19 cellular contexts compared by ENCODE assay signal in genomic region chr10:115335366-115335765, GRCh38.
DNase-seq lines count a peak whose midpoint lies in the region; TF ChIP-seq lines count a peak whose summit lies in the region.
"Had no signal": no experiment of that assay in that cellular context is flagged by ENCODE, and none has a peak within 500 bp of the region (broad histone marks: within the 10 kb centered on the region; RNA-seq: fewer than 3 reads in every experiment).

No MANE protein-coding gene starts in this region.

- no peaks in the 10 kb centered on the region for H3K79me2 ChIP-seq in mammary epithelial cell (ENCODE audit: insufficient read depth, low read length)

- 25% methylated on average over 1 of the region's 1 CpG for WGBS in mammary epithelial cell (ENCODE audit: low coverage, missing lambda C conversion rate)

- no peak overlapping the region for H3K4me3 Mint-ChIP-seq in activated T-helper 2 cell treated with anti-CD3 and anti-CD28 coated beads, Interferon-gamma antibody, Interleukin-2, Interleukin-4, amounts not matched to agents 10 μg/mL and 5 μg/mL and 100 μg/mL, durations not matched to agents 14 hours and 24 hours and 36 hours (ENCODE audit: low read depth)
- H3K4me3 Mint-ChIP-seq: H9 had no signal

- TF ChIP-seq POLR2A in breast epithelium (IDR thresholded peaks at IDR 0.05) = no peak
- no peak for TF ChIP-seq POLR2A in uterus (IDR thresholded peaks at IDR 0.05)

- peak; percentile 67 for DNase-seq in mammary epithelial cell
- no peak for DNase-seq in breast epithelium (ENCODE audit: low spot score in 2 of 2)
- DNase-seq in epithelial cell of esophagus (ENCODE audit: low read depth) = peak; percentile 67
- peak; percentile 34 for DNase-seq in kidney epithelial cell (ENCODE audit: low read depth)
- DNase-seq in NCI-H2227 (lab: John Stamatoyannopoulos, UW; ENCODE audit: unreplicated experiment) = no peak
- no peak for DNase-seq in GM13976 (ENCODE audit: low spot score)
- DNase-seq in activated T-helper 2 cell treated with anti-CD3 and anti-CD28 coated beads, Interferon-gamma antibody, Interleukin-2, Interleukin-4, amounts not matched to agents 10 μg/mL and 5 μg/mL and 100 μg/mL, durations not matched to agents 14 hours and 24 hours and 36 hours (ENCODE audit: low spot score) = no peak
- no peak for DNase-seq in uterus
- DNase-seq: DMS79 treated with DMSO at 0.1 percent for 48 hours, H9, NCI-H1105 treated with DMSO at 0.1 percent for 48 hours, NCI-H1694 treated with DMSO at 0.1 percent for 48 hours, NCI-H226, NCI-H524, NCI-H82, OCI-M1, SIG-M5 had no signal

- no peaks in the 10 kb centered on the region for H3K9me3 ChIP-seq in mammary epithelial cell (replicated peaks; ENCODE audit: insufficient read depth, low read length)
- no peaks in the 10 kb centered on the region for H3K9me3 ChIP-seq in breast epithelium
- no peaks in the 10 kb centered on the region for H3K9me3 ChIP-seq in uterus

- H2AFZ ChIP-seq in mammary epithelial cell (ENCODE audit: low read depth, low read length) = no peak overlapping the region

- H4K20me1 ChIP-seq in mammary epithelial cell (ENCODE audit: insufficient read depth, low read length) = no peaks in the 10 kb centered on the region

- intact Hi-C loops in mammary epithelial cell (cut with micrococcal nuclease) (no loop called here), breast epithelium (cut with DNase I; ENCODE audit: low total_unique reads) (no loop called here), uterus (cut with DNase I; ENCODE audit: low total_unique reads) (no loop called here)
- intact Hi-C loops in activated T-helper 2 cell treated with anti-CD3 and anti-CD28 coated beads, Interferon-gamma antibody, Interleukin-2, Interleukin-4, amounts not matched to agents 10 μg/mL and 5 μg/mL and 100 μg/mL, durations not matched to agents 14 hours and 24 hours and 36 hours (cut with micrococcal nuclease) = no loop called here

- no peaks in the 10 kb centered on the region for H3K27me3 Mint-ChIP-seq in activated T-helper 2 cell treated with anti-CD3 and anti-CD28 coated beads, Interferon-gamma antibody, Interleukin-2, Interleukin-4, amounts not matched to agents 10 μg/mL and 5 μg/mL and 100 μg/mL, durations not matched to agents 14 hours and 24 hours and 36 hours (ENCODE audit: low read depth)

- peaks cover 9% of the 10 kb centered on the region for H3K4me1 ChIP-seq in mammary epithelial cell (ENCODE audit: insufficient read depth, low read length)
- H3K4me1 ChIP-seq in breast epithelium = no peaks in the 10 kb centered on the region
- H3K4me1 ChIP-seq in uterus = no peaks in the 10 kb centered on the region

- H3K9ac ChIP-seq in mammary epithelial cell (ENCODE audit: insufficient read depth, low read length) = no peak overlapping the region

- dilution Hi-C loops in mammary epithelial cell (cut with HindIII; ENCODE audit: low sequenced_read_pairs) = no loop called here

- H3K4me1 Mint-ChIP-seq in activated T-helper 2 cell treated with anti-CD3 and anti-CD28 coated beads, Interferon-gamma antibody, Interleukin-2, Interleukin-4, amounts not matched to agents 10 μg/mL and 5 μg/mL and 100 μg/mL, durations not matched to agents 14 hours and 24 hours and 36 hours (ENCODE audit: low read depth) = no peaks in the 10 kb centered on the region

- no peak overlapping the region for H3K4me3 ChIP-seq in mammary epithelial cell (replicated peaks in 1 of 3; ENCODE audit: insufficient read depth in 1 of 3, low read depth in 2 of 3, low read length in 3 of 3)
- no peak overlapping the region for H3K4me3 ChIP-seq in breast epithelium
- H3K4me3 ChIP-seq in epithelial cell of esophagus (ENCODE audit: low read length) = no peak overlapping the region
- no peak overlapping the region for H3K4me3 ChIP-seq in kidney epithelial cell (ENCODE audit: low read depth, low read length)
- no peak overlapping the region for H3K4me3 ChIP-seq in uterus

- no peaks in the 10 kb centered on the region for H3K36me3 ChIP-seq in mammary epithelial cell (ENCODE audit: insufficient read depth, low read length)
- no peaks in the 10 kb centered on the region for H3K36me3 ChIP-seq in breast epithelium
- no peaks in the 10 kb centered on the region for H3K36me3 ChIP-seq in kidney epithelial cell (ENCODE audit: control insufficient read depth, insufficient read depth, low read length)
- no peaks in the 10 kb centered on the region for H3K36me3 ChIP-seq in uterus

- H3K27ac ChIP-seq in mammary epithelial cell (ENCODE audit: insufficient read depth, low read depth, low read length) (no peak overlapping the region), breast epithelium (no peak overlapping the region), uterus (no peak overlapping the region)
- H3K27ac ChIP-seq: 22Rv1, HL-60 had no signal

- no peaks in the 10 kb centered on the region for H3K9me3 Mint-ChIP-seq in activated T-helper 2 cell treated with anti-CD3 and anti-CD28 coated beads, Interferon-gamma antibody, Interleukin-2, Interleukin-4, amounts not matched to agents 10 μg/mL and 5 μg/mL and 100 μg/mL, durations not matched to agents 14 hours and 24 hours and 36 hours

- no peak overlapping the region for H3K27ac Mint-ChIP-seq in activated T-helper 2 cell treated with anti-CD3 and anti-CD28 coated beads, Interferon-gamma antibody, Interleukin-2, Interleukin-4, amounts not matched to agents 10 μg/mL and 5 μg/mL and 100 μg/mL, durations not matched to agents 14 hours and 24 hours and 36 hours
- H3K27ac Mint-ChIP-seq: H9 had no signal

- CTCF ChIA-PET in mammary epithelial cell (lab: Charles Lee; ENCODE audit: low non-redundant PET) = no interaction called here

- H3K36me3 Mint-ChIP-seq in activated T-helper 2 cell treated with anti-CD3 and anti-CD28 coated beads, Interferon-gamma antibody, Interleukin-2, Interleukin-4, amounts not matched to agents 10 μg/mL and 5 μg/mL and 100 μg/mL, durations not matched to agents 14 hours and 24 hours and 36 hours (ENCODE audit: low read depth) = no peaks in the 10 kb centered on the region

- no peak for TF ChIP-seq CTCF in mammary epithelial cell (conservative IDR thresholded peaks at IDR 0.05 in 1 of 2, IDR thresholded peaks at IDR 0.05 in 1 of 2; ENCODE audit: extremely low read depth in 1 of 2, insufficient read depth in 1 of 2, low read depth in 1 of 2, low read length in 2 of 2)
- no peak for TF ChIP-seq CTCF in breast epithelium (IDR thresholded peaks at IDR 0.05)
- TF ChIP-seq CTCF in epithelial cell of esophagus (IDR thresholded peaks at IDR 0.05; ENCODE audit: insufficient read depth, low read depth, low read length, missing control alignments) = no peak
- no peak for TF ChIP-seq CTCF in kidney epithelial cell (IDR thresholded peaks at IDR 0.05; ENCODE audit: insufficient read depth, low read length, poor library complexity, severe bottlenecking)
- no peak for TF ChIP-seq CTCF in GM13976 (IDR thresholded peaks at IDR 0.05; ENCODE audit: borderline replicate concordance, control extremely low read depth, extremely low read depth, insufficient read depth, missing control alignments)
- no peak for TF ChIP-seq CTCF in uterus (IDR thresholded peaks at IDR 0.05)

- in situ Hi-C loops in mammary epithelial cell (cut with MboI; ENCODE audit: low sequenced_read_pairs in 2 of 2) (no loop called here), GM13976 (cut with MboI; ENCODE audit: low sequenced_read_pairs, unreplicated experiment) (no loop called here)

- no peaks in the 10 kb centered on the region for H3K27me3 ChIP-seq in mammary epithelial cell (ENCODE audit: insufficient read depth, low read length)
- H3K27me3 ChIP-seq in breast epithelium = no peaks in the 10 kb centered on the region
- H3K27me3 ChIP-seq in kidney epithelial cell (ENCODE audit: control insufficient read depth, insufficient read depth, low read length) = no peaks in the 10 kb centered on the region
- no peaks in the 10 kb centered on the region for H3K27me3 ChIP-seq in uterus

- no peak overlapping the region for H3K4me2 ChIP-seq in mammary epithelial cell (ENCODE audit: insufficient read depth, low read depth, low read length)

- BruUV-seq in mammary epithelial cell (replicated peaks; lab: Mats Ljungman, UMichigan) = no TSS peak

Comparison
In these comparisons a context has a peak if more than half of its experiments do, and no peak if none do; other contexts are left out.
1. DNase-seq: peak in mammary epithelial cell (single experiment), epithelial cell of esophagus (single experiment) and kidney epithelial cell (single experiment); none in breast epithelium (0 of 2), NCI-H2227 (single experiment), GM13976 (single experiment), activated T-helper 2 cell treated with anti-CD3 and anti-CD28 coated beads, Interferon-gamma antibody, Interleukin-2, Interleukin-4, amounts not matched to agents 10 μg/mL and 5 μg/mL and 100 μg/mL, durations not matched to agents 14 hours and 24 hours and 36 hours (single experiment) and uterus (0 of 2).